14 cellular contexts compared by ENCODE assay signal in the genomic region with DNA sequence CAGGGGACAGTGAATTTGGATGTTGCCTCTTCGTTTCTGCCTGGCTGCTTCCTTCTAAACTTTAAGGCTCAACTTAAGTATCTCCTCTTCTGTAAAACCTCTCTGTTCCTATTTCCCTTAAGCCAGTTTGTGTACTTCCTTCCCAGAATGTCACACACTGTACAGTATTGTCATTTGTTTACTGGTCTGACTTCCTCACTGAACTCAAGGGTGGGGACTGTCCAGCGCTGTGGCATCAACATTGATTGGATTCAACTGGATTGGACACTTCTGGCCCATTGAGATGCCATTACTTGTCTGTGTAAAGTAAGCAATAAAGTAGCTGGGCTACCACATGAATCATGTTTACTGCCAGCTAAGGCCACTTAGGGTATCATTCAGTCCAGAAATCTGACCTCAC.
"Had no signal": no experiment of that assay in that cellular context is flagged by ENCODE, and none has a peak within 500 bp of the region (broad histone marks: within the 10 kb centered on the region; RNA-seq: fewer than 3 reads in every experiment).

No MANE protein-coding gene starts in this region.

- H3K4me3 Mint-ChIP-seq: activated CD4-positive, alpha-beta T cell treated with anti-CD3 and anti-CD28 coated beads for 36 hours; activated CD8-positive, alpha-beta T cell treated with anti-CD3 and anti-CD28 coated beads for 36 hours; activated naive CD8-positive, alpha-beta T cell treated with anti-CD3 and anti-CD28 coated beads for 36 hours; activated T-cell treated with anti-CD3 and anti-CD28 coated beads, Interleukin-2, amount 50 U/mL, for 72 hours; immature natural killer cell; T-cell had no signal

- ATAC-seq: activated CD4-positive, alpha-beta T cell treated with anti-CD3 and anti-CD28 coated beads for 36 hours; activated CD8-positive, alpha-beta T cell treated with anti-CD3 and anti-CD28 coated beads for 36 hours; activated T-cell treated with anti-CD3 and anti-CD28 coated beads, Interleukin-2, amount 50 U/mL, for 72 hours; T-cell had no signal

- H3K27ac ChIP-seq: SK-N-MC, tibial artery, WERI-Rb-1 had no signal

- H3K27me3 ChIP-seq: dorsolateral prefrontal cortex, stomach, tibial artery had no signal

- DNase-seq: activated CD4-positive, alpha-beta T cell treated with anti-CD3 and anti-CD28 coated beads for 36 hours; activated CD8-positive, alpha-beta memory T cell treated with anti-CD3 and anti-CD28 coated beads, Interleukin-2, amount 50 U/mL, for 4 hours; activated CD8-positive, alpha-beta T cell treated with anti-CD3 and anti-CD28 coated beads for 36 hours; activated gamma-delta T cell treated with Interleukin-2 at 50 U/mL for 16 hours; activated naive CD8-positive, alpha-beta T cell treated with anti-CD3 and anti-CD28 coated beads for 36 hours; activated T-cell treated with anti-CD3 and anti-CD28 coated beads, Interleukin-2, amount 50 U/mL, for 72 hours; dorsolateral prefrontal cortex; immature natural killer cell; stimulated activated CD4-positive, alpha-beta T cell treated with anti-CD3 and anti-CD28 coated beads, Interleukin-4, amount 100 ng/mL, for 1 hour; stomach; T-cell; WERI-Rb-1 had no signal

- H3K9me3 ChIP-seq: stomach, tibial artery had no signal

- H3K27ac Mint-ChIP-seq: activated CD4-positive, alpha-beta T cell treated with anti-CD3 and anti-CD28 coated beads for 36 hours; activated CD8-positive, alpha-beta T cell treated with anti-CD3 and anti-CD28 coated beads for 36 hours; activated naive CD8-positive, alpha-beta T cell treated with anti-CD3 and anti-CD28 coated beads for 36 hours; activated T-cell treated with anti-CD3 and anti-CD28 coated beads, Interleukin-2, amount 50 U/mL, for 72 hours; immature natural killer cell; T-cell had no signal

- H3K9me3 Mint-ChIP-seq: activated CD8-positive, alpha-beta T cell treated with anti-CD3 and anti-CD28 coated beads for 36 hours; activated naive CD8-positive, alpha-beta T cell treated with anti-CD3 and anti-CD28 coated beads for 36 hours; activated T-cell treated with anti-CD3 and anti-CD28 coated beads, Interleukin-2, amount 50 U/mL, for 72 hours; immature natural killer cell; T-cell had no signal

- H3K36me3 ChIP-seq: stomach, tibial artery, WERI-Rb-1 had no signal

- H3K4me3 ChIP-seq: dorsolateral prefrontal cortex, SK-N-MC, stomach, tibial artery had no signal

- H3K4me1 Mint-ChIP-seq: immature natural killer cell had no signal

- H3K27me3 Mint-ChIP-seq: activated CD4-positive, alpha-beta T cell treated with anti-CD3 and anti-CD28 coated beads for 36 hours; activated CD8-positive, alpha-beta T cell treated with anti-CD3 and anti-CD28 coated beads for 36 hours; activated naive CD8-positive, alpha-beta T cell treated with anti-CD3 and anti-CD28 coated beads for 36 hours; T-cell had no signal
